ENCODE assay signal across 8 cellular contexts in the genomic region with DNA sequence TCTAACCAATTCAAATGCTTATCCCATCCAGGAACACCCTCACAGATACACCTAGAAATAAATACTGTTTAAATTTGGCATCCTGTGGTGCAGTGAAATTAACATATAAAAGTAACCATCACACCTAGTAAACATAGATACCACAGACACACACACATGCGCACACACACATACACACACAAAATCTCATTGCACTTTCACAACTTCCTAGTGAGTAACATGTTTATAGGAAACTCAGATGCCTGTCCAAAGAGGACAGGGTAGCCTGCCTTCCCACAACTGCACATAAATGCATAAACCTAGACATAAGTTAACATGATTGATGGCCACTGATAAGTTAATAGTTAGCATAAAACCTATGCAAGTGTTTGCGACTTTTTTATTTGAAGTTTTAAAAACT. TPM values are rescaled to one million over a fixed set of nuclear protein-coding genes. Genes with fewer than 3 reads are reported as not detected.
"Had no signal": no experiment of that assay in that cellular context is flagged by ENCODE, and none has a peak within 500 bp of the region (broad histone marks: within the 10 kb centered on the region; RNA-seq: fewer than 3 reads in every experiment).

No MANE protein-coding gene starts in this region.

- FAIRE-seq: H1, H54, HepG2, K562 had no signal

- H3K4me2 ChIP-seq: GM23338 had no signal

- H3K4me3 Mint-ChIP-seq: GM23338, H9 had no signal

- H2AFZ ChIP-seq: GM23338 had no signal

- ATAC-seq: GM23338, HepG2, K562 had no signal

- DNase-seq: H9, HCEC 1CT, KG1 had no signal

- H3K27ac Mint-ChIP-seq: GM23338 had no signal

- H3K4me3 ChIP-seq: GM23338, K562 had no signal

RNA-seq across cellular contexts. Expression of a gene that starts 56.8 kb away (rescaled TPM):
- total RNA-seq: K562 had no signal
- polyA plus RNA-seq: K562 had no signal
